1 cellular context compared by ENCODE assay signal in genomic region chr20:59032023-59032712, GRCh38.
A peak's percentile ranks its signal among the peaks of the same experiment; 100 is the strongest.
TF ChIP-seq lines count a peak whose summit lies in the region.

TSS of gene ATP5F1E (minus strand) at chr20:59032335. CDS start at chr20:59032251, 84 bp downstream.

TF ChIP-seq in K562, 482 proteins besides CTCF, POLR2A, EP300 and RAD21 (continued from another document and continues in another):
- TF ChIP-seq ZNF639 (CRISPR knock-in tag; conservative IDR thresholded peaks at IDR 0.05 in 1 of 2, IDR thresholded peaks at IDR 0.05 in 1 of 2) (peak in 1 of 2 experiments; percentile 97; a peak in 2 of 4 replicates), GABPB1 (CRISPR knock-in tag; IDR thresholded peaks at IDR 0.05) (peak; percentile 94), RBM39 (optimal IDR thresholded peaks at IDR 0.05; ENCODE audit: low read depth, low read length) (no peak), USF2 (CRISPR knock-in tag; IDR thresholded peaks at IDR 0.05) (no peak), PYGO2 (tag; IDR thresholded peaks at IDR 0.05) (peak; percentile 53; the same call in 1 of the 2 replicates), ZNF717 (CRISPR knock-in tag; IDR thresholded peaks at IDR 0.05) (peak; percentile 73; the same call in 1 of the 2 replicates), XRCC3 (IDR thresholded peaks at IDR 0.05) (no peak), PBX2 (CRISPR knock-in tag; IDR thresholded peaks at IDR 0.05; ENCODE audit: low read depth) (peak; percentile 81), PBX2 (tag; conservative IDR thresholded peaks at IDR 0.05; ENCODE audit: low read depth) (peak; percentile 77), ATF1 (CRISPR knock-in tag; IDR thresholded peaks at IDR 0.05) (no peak), ATF1 (tag; IDR thresholded peaks at IDR 0.05) (peak; percentile 85), ARID3A (IDR thresholded peaks at IDR 0.05; ENCODE audit: borderline replicate concordance, low read depth, low read length) (no peak), ELK1 (CRISPR knock-in tag; IDR thresholded peaks at IDR 0.05) (no peak), LARP7 (IDR thresholded peaks at IDR 0.05) (no peak), SIN3A (IDR thresholded peaks at IDR 0.05; ENCODE audit: borderline replicate concordance in 2 of 2, control insufficient read depth in 1 of 2, low read depth in 2 of 2, low read length in 2 of 2) (peak in 1 of 2 experiments; percentile 46; a peak in 1 of 4 replicates), FOXJ2 (tag; IDR thresholded peaks at IDR 0.05) (no peak), FOXO4 (CRISPR knock-in tag; IDR thresholded peaks at IDR 0.05) (peak; percentile 93; the same call in 1 of the 2 replicates), RFX1 (IDR thresholded peaks at IDR 0.05) (no peak), MTA2 (IDR thresholded peaks at IDR 0.05; ENCODE audit: low read depth) (no peak), SETDB1 (IDR thresholded peaks at IDR 0.05; ENCODE audit: low read length) (no peak), KDM5B (IDR thresholded peaks at IDR 0.05; ENCODE audit: insufficient replicate concordance, low read depth, low read length) (peak; percentile 82), TEAD2 (tag; IDR thresholded peaks at IDR 0.05) (0 out of 2 replicates have a peak, but pooled peaks have one; percentile 62), TAF7 (tag; IDR thresholded peaks at IDR 0.05) (peak; percentile 80), ZNF212 (CRISPR knock-in tag; IDR thresholded peaks at IDR 0.05) (no peak; the same call in 1 of the 2 replicates), PTTG1 (tag; IDR thresholded peaks at IDR 0.05; ENCODE audit: low read depth) (peak; percentile 54; the same call in 1 of the 2 replicates), RBM22 (IDR thresholded peaks at IDR 0.05; ENCODE audit: low read depth, low read length, poor library complexity, severe bottlenecking) (peak; percentile 83), E2F3 (CRISPR knock-in tag; IDR thresholded peaks at IDR 0.05) (peak; percentile 98), NRF1 (conservative IDR thresholded peaks at IDR 0.05 in 1 of 2, IDR thresholded peaks at IDR 0.05 in 1 of 2) (peak; percentile 69 to 74; a peak in 3 of 4 replicates), NR3C1 (CRISPR knock-in tag; IDR thresholded peaks at IDR 0.05) (no peak), ZFP30 (CRISPR knock-in tag; IDR thresholded peaks at IDR 0.05; ENCODE audit: borderline replicate concordance) (no peak), BDP1 (IDR thresholded peaks at IDR 0.05; ENCODE audit: insufficient read depth, insufficient read length) (no peak), IFI16 (CRISPR knock-in tag; IDR thresholded peaks at IDR 0.05) (peak; percentile 83), ZBTB2 (IDR thresholded peaks at IDR 0.05) (no peak; the same call in 1 of the 2 replicates), MYC (IDR thresholded peaks at IDR 0.05; ENCODE audit: low read depth, low read length) (peak; percentile 84), MYC (CRISPR knock-in tag; IDR thresholded peaks at IDR 0.05; ENCODE audit: borderline replicate concordance, low read depth) (peak; percentile 98), TAF9B (IDR thresholded peaks at IDR 0.05; ENCODE audit: partially characterized antibody) (peak; percentile 50), DEAF1 (CRISPR knock-in tag; IDR thresholded peaks at IDR 0.05) (no peak), DLX4 (CRISPR knock-in tag; IDR thresholded peaks at IDR 0.05) (no peak), PKNOX1 (IDR thresholded peaks at IDR 0.05) (peak; percentile 98), ZNF57 (CRISPR knock-in tag; IDR thresholded peaks at IDR 0.05) (peak; percentile 87), POLR2AphosphoS2 (IDR thresholded peaks at IDR 0.05; ENCODE audit: low read length) (peak; percentile 85), MTA3 (IDR thresholded peaks at IDR 0.05; ENCODE audit: borderline replicate concordance) (peak; percentile 78), ZNF740 (CRISPR knock-in tag; IDR thresholded peaks at IDR 0.05) (no peak), ZNF740 (tag; IDR thresholded peaks at IDR 0.05) (peak in 1 of 2 experiments; percentile 93; a peak in 2 of 4 replicates), JUND (IDR thresholded peaks at IDR 0.05; ENCODE audit: borderline replicate concordance, low read depth, low read length) (no peak), JUND (tag; IDR thresholded peaks at IDR 0.05; ENCODE audit: borderline replicate concordance, low read depth, low read length) (peak; percentile 54; the same call in 1 of the 3 replicates), RNF2 (IDR thresholded peaks at IDR 0.05) (0 out of 2 replicates have a peak, but pooled peaks have one; percentile 54), ELF1 (tag; IDR thresholded peaks at IDR 0.05) (0 out of 2 replicates have a peak, but pooled peaks have one; percentile 54), ZNF12 (CRISPR knock-in tag; IDR thresholded peaks at IDR 0.05) (no peak), SMARCE1 (IDR thresholded peaks at IDR 0.05) (no peak), ZBTB7A (IDR thresholded peaks at IDR 0.05; ENCODE audit: borderline replicate concordance, control insufficient read depth, low read depth, low read length) (peak; percentile 71; the same call in 1 of the 2 replicates), ARNT (IDR thresholded peaks at IDR 0.05) (no peak), TCFL5 (CRISPR knock-in tag; conservative IDR thresholded peaks at IDR 0.05) (peak; percentile 86), TAF15 (IDR thresholded peaks at IDR 0.05; ENCODE audit: low read depth, low read length) (no peak), STAT5A (IDR thresholded peaks at IDR 0.05; ENCODE audit: borderline replicate concordance, low read length) (no peak), MAX (CRISPR knock-in tag; IDR thresholded peaks at IDR 0.05) (peak; percentile 59), MECOM (CRISPR knock-in tag; IDR thresholded peaks at IDR 0.05) (no peak; the same call in 1 of the 2 replicates), TCF7 (IDR thresholded peaks at IDR 0.05; ENCODE audit: borderline replicate concordance) (no peak)
